ENCODE assay signal across 17 cellular contexts in genomic region chr12:30969606-30970395, GRCh38. TPM values are rescaled to one million over a fixed set of nuclear protein-coding genes. Genes with fewer than 3 reads are reported as not detected.
DNase-seq lines count a peak whose midpoint lies in the region; ATAC-seq, FAIRE-seq and TF ChIP-seq lines count a peak whose summit lies in the region.
"Had no signal": no experiment of that assay in that cellular context is flagged by ENCODE, and none has a peak within 500 bp of the region (broad histone marks: within the 10 kb centered on the region; RNA-seq: fewer than 3 reads in every experiment).

No MANE protein-coding gene starts in this region.

- no peak overlapping the region for H3K4ac ChIP-seq in trophoblast cell (ENCODE audit: low read depth, low read length)

- TF ChIP-seq POLR2A in GM12891 (IDR thresholded peaks at IDR 0.05; ENCODE audit: low read depth, low read length), result no peak

- H3K9me3 ChIP-seq in WERI-Rb-1 (ENCODE audit: severe bottlenecking) (no peaks in the 10 kb centered on the region), trophoblast cell (ENCODE audit: insufficient read depth, low read depth, low read length) (no peaks in the 10 kb centered on the region)

- H2BK12ac ChIP-seq in trophoblast cell (ENCODE audit: low read length), result no peak overlapping the region

- intact Hi-C loops in Right ventricle myocardium inferior (cut with DNase I), result no loop called here
- intact Hi-C loops in cardiac septum (cut with DNase I), result no loop called here

- H2BK5ac ChIP-seq in trophoblast cell (ENCODE audit: low read depth, low read length, poor library complexity), result no peak overlapping the region

- no peak overlapping the region for H3K23ac ChIP-seq in trophoblast cell (ENCODE audit: low read length)

- no peak overlapping the region for H2BK120ac ChIP-seq in trophoblast cell (ENCODE audit: insufficient read depth, low read length, poor library complexity)

- H2AK5ac ChIP-seq in trophoblast cell (ENCODE audit: low read length), result no peak overlapping the region

- H3K36me3 ChIP-seq in WERI-Rb-1, result peaks cover 43% of the 10 kb centered on the region
- no peaks in the 10 kb centered on the region for H3K36me3 ChIP-seq in trophoblast cell (ENCODE audit: control insufficient read depth in 1 of 2, insufficient read depth in 2 of 2, low read length in 2 of 2)

- H3K9me3 Mint-ChIP-seq in nephron progenitor cell, result no peaks in the 10 kb centered on the region
- H3K9me3 Mint-ChIP-seq: CD8-positive, alpha-beta T cell; IgD-negative memory B cell had no signal

- no peak overlapping the region for H3K9ac ChIP-seq in trophoblast cell (ENCODE audit: low read length)

- no peak overlapping the region for H3K4me3 Mint-ChIP-seq in nephron progenitor cell
- H3K4me3 Mint-ChIP-seq: CD8-positive, alpha-beta T cell; IgD-negative memory B cell had no signal

- FAIRE-seq in GM12891 (lab: Jason Lieb, UNC), result no peak

- H3K27ac ChIP-seq in WERI-Rb-1 (peak overlapping the region; percentile 57), trophoblast cell (ENCODE audit: low read depth, low read length) (no peak overlapping the region)
- H3K27ac ChIP-seq: RWPE1 had no signal

- H3K79me2 ChIP-seq in trophoblast cell (ENCODE audit: control insufficient read depth, insufficient read depth, low read length, poor library complexity), result no peaks in the 10 kb centered on the region

- H4K12ac ChIP-seq in trophoblast cell (ENCODE audit: low read depth, low read length), result no peak overlapping the region

- peak; percentile 27 for ATAC-seq in Right ventricle myocardium inferior
- no peak for ATAC-seq in GM18867 (IDR thresholded peaks at IDR 0.05; ENCODE audit: unreplicated experiment)
- ATAC-seq: CD8-positive, alpha-beta T cell had no signal

- H2AFZ ChIP-seq in trophoblast cell (ENCODE audit: insufficient read depth, low read length, poor library complexity), result no peak overlapping the region

- H3K4me3 ChIP-seq in WERI-Rb-1 (ENCODE audit: low read depth, low read length) (no peak overlapping the region), trophoblast cell (ENCODE audit: low read depth, low read length) (no peak overlapping the region)

- no peak overlapping the region for H3K14ac ChIP-seq in trophoblast cell (ENCODE audit: low read length)

- TF ChIP-seq CTCF in WERI-Rb-1 (IDR thresholded peaks at IDR 0.05; ENCODE audit: low read depth, low read length), result no peak
- no peak for TF ChIP-seq CTCF in nephron progenitor cell (IDR thresholded peaks at IDR 0.05)

- no peaks in the 10 kb centered on the region for H3K79me1 ChIP-seq in trophoblast cell (ENCODE audit: low read length)

- no peaks in the 10 kb centered on the region for H3K36me3 Mint-ChIP-seq in nephron progenitor cell (ENCODE audit: low read depth)
- H3K36me3 Mint-ChIP-seq: CD8-positive, alpha-beta T cell; IgD-negative memory B cell had no signal

- no peak overlapping the region for H4K91ac ChIP-seq in trophoblast cell (ENCODE audit: low read depth, low read length)

- H3K4me2 ChIP-seq in trophoblast cell (ENCODE audit: low read length), result no peak overlapping the region

- H3K4me1 ChIP-seq in trophoblast cell (ENCODE audit: control insufficient read depth in 1 of 2, insufficient read depth in 2 of 2, low read length in 2 of 2), result peaks cover 12 to 15% of the 10 kb centered on the region in 2 experiments

- no peak for DNase-seq in Right ventricle myocardium inferior (ENCODE audit: missing footprints)
- DNase-seq in cardiac septum (ENCODE audit: low spot score), result no peak
- DNase-seq in WERI-Rb-1, result no peak
- no peak for DNase-seq in nephron progenitor cell
- no peak for DNase-seq in GM12891 (ENCODE audit: insufficient read length, low spot score)
- DNase-seq in trophoblast cell, result no peak
- DNase-seq: 8988T; CD8-positive, alpha-beta T cell; DMS153; GDM1; H7; Karpas-422; NCI-H187 had no signal

- H3K4me1 Mint-ChIP-seq in nephron progenitor cell, result peaks cover 10% of the 10 kb centered on the region
- H3K4me1 Mint-ChIP-seq: IgD-negative memory B cell had no signal

- WGBS in trophoblast cell (ENCODE audit: extremely low coverage, insufficient coverage, insufficient read length), result no CpG with 5 or more reads among the region's 5 CpGs

- H3K27me3 ChIP-seq in WERI-Rb-1 (ENCODE audit: insufficient read depth, low read depth, severe bottlenecking) (no peaks in the 10 kb centered on the region), trophoblast cell (ENCODE audit: insufficient read depth, low read length) (no peaks in the 10 kb centered on the region)

- H3K27ac Mint-ChIP-seq in nephron progenitor cell, result peak overlapping the region; percentile 11
- H3K27ac Mint-ChIP-seq: CD8-positive, alpha-beta T cell; IgD-negative memory B cell had no signal

- peaks cover 2% of the 10 kb centered on the region for H3K27me3 Mint-ChIP-seq in nephron progenitor cell (ENCODE audit: low read depth, poor library complexity)

- H3K18ac ChIP-seq in trophoblast cell (ENCODE audit: low read length), result no peak overlapping the region

- no peak overlapping the region for H4K8ac ChIP-seq in trophoblast cell (ENCODE audit: low read depth, low read length)

TF ChIP-seq in GM12891, 5 proteins besides CTCF, POLR2A, EP300 and RAD21:
- TF ChIP-seq SPI1 (IDR thresholded peaks at IDR 0.05; ENCODE audit: low read depth, low read length), result no peak
- TF ChIP-seq POLR2AphosphoS5 (IDR thresholded peaks at IDR 0.05; ENCODE audit: low read depth, low read length), result no peak
- no peak for TF ChIP-seq PAX5 (IDR thresholded peaks at IDR 0.05; ENCODE audit: insufficient read depth, low read length, severe bottlenecking)
- TF ChIP-seq TAF1 (IDR thresholded peaks at IDR 0.05; ENCODE audit: low read depth, low read length), result no peak
- TF ChIP-seq POU2F2 (IDR thresholded peaks at IDR 0.05; ENCODE audit: low read depth, low read length), result no peak

RNA-seq across cellular contexts. Expression of gene TSPAN11, which starts 43.3 kb away (rescaled TPM):
- total RNA-seq in Right ventricle myocardium inferior (1.5 TPM), cardiac septum (1.9 TPM)
- polyA plus RNA-seq in GM12891 (2012; ENCODE audit: low read depth, missing spikeins), result 0.53 TPM
- 1.1 TPM in 2 replicates for polyA plus RNA-seq in trophoblast cell (2013)
- total RNA-seq: Calu3; CD8-positive, alpha-beta T cell had no signal
- polyA plus RNA-seq: IgD-negative memory B cell had no signal
